ENCODE assay signal across 1 cellular context in genomic region chr2:152051373-152051893, GRCh38.
TF ChIP-seq lines count a peak whose summit lies in the region.

No MANE protein-coding gene starts in this region.

TF ChIP-seq in GM23338, 12 proteins besides CTCF, POLR2A, EP300 and RAD21 (continued from another document):
- TF ChIP-seq JUNB (IDR thresholded peaks at IDR 0.05; ENCODE audit: unreplicated experiment): no peak
- no peak for TF ChIP-seq POLR2AphosphoS5 (IDR thresholded peaks at IDR 0.05; ENCODE audit: low read depth)
- TF ChIP-seq ZNF331 (CRISPR knock-in tag; IDR thresholded peaks at IDR 0.05; ENCODE audit: low read depth): no peak
- TF ChIP-seq ZNF114 (CRISPR knock-in tag; IDR thresholded peaks at IDR 0.05): no peak
- no peak for TF ChIP-seq NANOG (IDR thresholded peaks at IDR 0.05; ENCODE audit: borderline replicate concordance)
- TF ChIP-seq EZH2 (IDR thresholded peaks at IDR 0.05; ENCODE audit: low read depth, unreplicated experiment): no peak
- TF ChIP-seq REST (IDR thresholded peaks at IDR 0.05; ENCODE audit: unreplicated experiment): no peak
TF ChIP-seq in GM23338: peak in this region for 0.
